2 cellular contexts compared by ENCODE assay signal in genomic region chr11:118635237-118635591, GRCh38.
TF ChIP-seq lines count a peak whose summit lies in the region.

No MANE protein-coding gene starts in this region.

TF ChIP-seq in HCT116, 20 proteins besides CTCF, POLR2A, EP300 and RAD21:
- no peak for TF ChIP-seq EZH2 (IDR thresholded peaks at IDR 0.05)
- no peak for TF ChIP-seq SP1 (IDR thresholded peaks at IDR 0.05; ENCODE audit: low read depth)
- TF ChIP-seq YY1 (IDR thresholded peaks at IDR 0.05; ENCODE audit: extremely low read depth, insufficient replicate concordance, low read depth, low read length) = no peak
- TF ChIP-seq REST (IDR thresholded peaks at IDR 0.05; ENCODE audit: low read depth) = no peak
- TF ChIP-seq CEBPB (IDR thresholded peaks at IDR 0.05; ENCODE audit: low read depth) = no peak
- no peak for TF ChIP-seq EZH2phosphoT487 (IDR thresholded peaks at IDR 0.05; ENCODE audit: borderline replicate concordance)
- TF ChIP-seq FOSL1 (IDR thresholded peaks at IDR 0.05; ENCODE audit: low read depth) = no peak
- TF ChIP-seq POLR2AphosphoS5 (IDR thresholded peaks at IDR 0.05; ENCODE audit: low read depth, low read length) = no peak
- TF ChIP-seq EGR1 (IDR thresholded peaks at IDR 0.05; ENCODE audit: low read depth) = no peak
- TF ChIP-seq SRF (IDR thresholded peaks at IDR 0.05; ENCODE audit: low read depth) = no peak
- no peak for TF ChIP-seq SIN3A (IDR thresholded peaks at IDR 0.05; ENCODE audit: low read depth)
- TF ChIP-seq ATF3 (IDR thresholded peaks at IDR 0.05) = no peak
- TF ChIP-seq ZNF274 (IDR thresholded peaks at IDR 0.05; ENCODE audit: low read depth, low read length) = no peak
- TF ChIP-seq MAX (IDR thresholded peaks at IDR 0.05) = no peak
- TF ChIP-seq JUND (IDR thresholded peaks at IDR 0.05) = no peak
- TF ChIP-seq ELF1 (IDR thresholded peaks at IDR 0.05; ENCODE audit: borderline replicate concordance, low read depth) = no peak
- no peak for TF ChIP-seq ZFX (IDR thresholded peaks at IDR 0.05)
- no peak for TF ChIP-seq ZBTB33 (IDR thresholded peaks at IDR 0.05; ENCODE audit: extremely low read depth, insufficient replicate concordance, low read length)

TF ChIP-seq in K562, 482 proteins besides CTCF, POLR2A, EP300 and RAD21 (continues in another document):
- TF ChIP-seq EP400 (IDR thresholded peaks at IDR 0.05) (no peak), CBFA2T3 (IDR thresholded peaks at IDR 0.05) (no peak), PRDM10 (IDR thresholded peaks at IDR 0.05; ENCODE audit: partially characterized antibody) (peak; percentile 66), TRIM25 (IDR thresholded peaks at IDR 0.05; ENCODE audit: borderline replicate concordance) (no peak), MAX (CRISPR knock-in tag; IDR thresholded peaks at IDR 0.05) (peak; percentile 22; the same call in 1 of the 2 replicates), ZNF253 (CRISPR knock-in tag; conservative IDR thresholded peaks at IDR 0.05) (no peak), NCOA6 (IDR thresholded peaks at IDR 0.05) (no peak), SREBF2 (CRISPR knock-in tag; IDR thresholded peaks at IDR 0.05) (no peak), HMG20B (CRISPR knock-in tag; IDR thresholded peaks at IDR 0.05) (no peak), PTBP1 (IDR thresholded peaks at IDR 0.05; ENCODE audit: low read depth, low read length) (no peak), ZNF277 (CRISPR knock-in tag; IDR thresholded peaks at IDR 0.05; ENCODE audit: borderline replicate concordance) (no peak), SAP30 (IDR thresholded peaks at IDR 0.05; ENCODE audit: borderline replicate concordance, insufficient read depth, low read depth, low read length, poor library complexity, severe bottlenecking) (no peak), KAT7 (CRISPR knock-in tag; IDR thresholded peaks at IDR 0.05; ENCODE audit: borderline replicate concordance) (0 out of 2 replicates have a peak, but pooled peaks have one; percentile 33), DPF2 (IDR thresholded peaks at IDR 0.05) (no peak), NR2C2 (CRISPR knock-in tag; IDR thresholded peaks at IDR 0.05) (no peak), NR2C2 (tag; IDR thresholded peaks at IDR 0.05) (no peak), SRF (CRISPR knock-in tag; IDR thresholded peaks at IDR 0.05) (no peak), ZFP36 (IDR thresholded peaks at IDR 0.05; ENCODE audit: low read depth, low read length, partially characterized antibody) (no peak), NEUROD1 (IDR thresholded peaks at IDR 0.05; ENCODE audit: borderline replicate concordance, low read depth, low read length, partially characterized antibody) (no peak), ZNF384 (IDR thresholded peaks at IDR 0.05; ENCODE audit: low read depth, low read length) (no peak), AFF4 (CRISPR knock-in tag; IDR thresholded peaks at IDR 0.05) (peak; percentile 44; the same call in 1 of the 2 replicates), CHD2 (IDR thresholded peaks at IDR 0.05; ENCODE audit: low read depth, low read length) (no peak), BHLHE40 (IDR thresholded peaks at IDR 0.05; ENCODE audit: low read length) (no peak), MTA3 (IDR thresholded peaks at IDR 0.05; ENCODE audit: borderline replicate concordance) (no peak), CCNT2 (IDR thresholded peaks at IDR 0.05; ENCODE audit: borderline replicate concordance, extremely low read depth, insufficient read length, low read depth, low read length) (no peak), MYNN (IDR thresholded peaks at IDR 0.05) (no peak), MYNN (CRISPR knock-in tag; IDR thresholded peaks at IDR 0.05) (no peak), NCOR1 (IDR thresholded peaks at IDR 0.05) (no peak), ARID2 (IDR thresholded peaks at IDR 0.05) (no peak), SIN3A (IDR thresholded peaks at IDR 0.05; ENCODE audit: borderline replicate concordance in 2 of 2, control insufficient read depth in 1 of 2, low read depth in 2 of 2, low read length in 2 of 2) (no peak)
- TF ChIP-seq, protein P1, sequence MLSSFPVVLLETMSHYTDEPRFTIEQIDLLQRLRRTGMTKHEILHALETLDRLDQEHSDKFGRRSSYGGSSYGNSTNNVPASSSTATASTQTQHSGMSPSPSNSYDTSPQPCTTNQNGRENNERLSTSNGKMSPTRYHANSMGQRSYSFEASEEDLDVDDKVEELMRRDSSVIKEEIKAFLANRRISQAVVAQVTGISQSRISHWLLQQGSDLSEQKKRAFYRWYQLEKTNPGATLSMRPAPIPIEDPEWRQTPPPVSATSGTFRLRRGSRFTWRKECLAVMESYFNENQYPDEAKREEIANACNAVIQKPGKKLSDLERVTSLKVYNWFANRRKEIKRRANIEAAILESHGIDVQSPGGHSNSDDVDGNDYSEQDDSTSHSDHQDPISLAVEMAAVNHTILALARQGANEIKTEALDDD (IDR thresholded peaks at IDR 0.05) = no peak
- TF ChIP-seq, protein P2, sequence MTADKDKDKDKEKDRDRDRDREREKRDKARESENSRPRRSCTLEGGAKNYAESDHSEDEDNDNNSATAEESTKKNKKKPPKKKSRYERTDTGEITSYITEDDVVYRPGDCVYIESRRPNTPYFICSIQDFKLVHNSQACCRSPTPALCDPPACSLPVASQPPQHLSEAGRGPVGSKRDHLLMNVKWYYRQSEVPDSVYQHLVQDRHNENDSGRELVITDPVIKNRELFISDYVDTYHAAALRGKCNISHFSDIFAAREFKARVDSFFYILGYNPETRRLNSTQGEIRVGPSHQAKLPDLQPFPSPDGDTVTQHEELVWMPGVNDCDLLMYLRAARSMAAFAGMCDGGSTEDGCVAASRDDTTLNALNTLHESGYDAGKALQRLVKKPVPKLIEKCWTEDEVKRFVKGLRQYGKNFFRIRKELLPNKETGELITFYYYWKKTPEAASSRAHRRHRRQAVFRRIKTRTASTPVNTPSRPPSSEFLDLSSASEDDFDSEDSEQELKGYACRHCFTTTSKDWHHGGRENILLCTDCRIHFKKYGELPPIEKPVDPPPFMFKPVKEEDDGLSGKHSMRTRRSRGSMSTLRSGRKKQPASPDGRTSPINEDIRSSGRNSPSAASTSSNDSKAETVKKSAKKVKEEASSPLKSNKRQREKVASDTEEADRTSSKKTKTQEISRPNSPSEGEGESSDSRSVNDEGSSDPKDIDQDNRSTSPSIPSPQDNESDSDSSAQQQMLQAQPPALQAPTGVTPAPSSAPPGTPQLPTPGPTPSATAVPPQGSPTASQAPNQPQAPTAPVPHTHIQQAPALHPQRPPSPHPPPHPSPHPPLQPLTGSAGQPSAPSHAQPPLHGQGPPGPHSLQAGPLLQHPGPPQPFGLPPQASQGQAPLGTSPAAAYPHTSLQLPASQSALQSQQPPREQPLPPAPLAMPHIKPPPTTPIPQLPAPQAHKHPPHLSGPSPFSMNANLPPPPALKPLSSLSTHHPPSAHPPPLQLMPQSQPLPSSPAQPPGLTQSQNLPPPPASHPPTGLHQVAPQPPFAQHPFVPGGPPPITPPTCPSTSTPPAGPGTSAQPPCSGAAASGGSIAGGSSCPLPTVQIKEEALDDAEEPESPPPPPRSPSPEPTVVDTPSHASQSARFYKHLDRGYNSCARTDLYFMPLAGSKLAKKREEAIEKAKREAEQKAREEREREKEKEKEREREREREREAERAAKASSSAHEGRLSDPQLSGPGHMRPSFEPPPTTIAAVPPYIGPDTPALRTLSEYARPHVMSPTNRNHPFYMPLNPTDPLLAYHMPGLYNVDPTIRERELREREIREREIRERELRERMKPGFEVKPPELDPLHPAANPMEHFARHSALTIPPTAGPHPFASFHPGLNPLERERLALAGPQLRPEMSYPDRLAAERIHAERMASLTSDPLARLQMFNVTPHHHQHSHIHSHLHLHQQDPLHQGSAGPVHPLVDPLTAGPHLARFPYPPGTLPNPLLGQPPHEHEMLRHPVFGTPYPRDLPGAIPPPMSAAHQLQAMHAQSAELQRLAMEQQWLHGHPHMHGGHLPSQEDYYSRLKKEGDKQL (CRISPR knock-in tag; IDR thresholded peaks at IDR 0.05; ENCODE audit: borderline replicate concordance) = 0 out of 2 replicates have a peak, but pooled peaks have one; percentile 20
- TF ChIP-seq, protein P3, sequence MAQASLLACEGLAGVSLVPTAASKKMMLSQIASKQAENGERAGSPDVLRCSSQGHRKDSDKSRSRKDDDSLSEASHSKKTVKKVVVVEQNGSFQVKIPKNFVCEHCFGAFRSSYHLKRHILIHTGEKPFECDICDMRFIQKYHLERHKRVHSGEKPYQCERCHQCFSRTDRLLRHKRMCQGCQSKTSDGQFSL (CRISPR knock-in tag; IDR thresholded peaks at IDR 0.05) = 0 out of 2 replicates have a peak, but pooled peaks have one; percentile 18
- TF ChIP-seq, protein P3 (tag; IDR thresholded peaks at IDR 0.05) = no peak
